In the genomic region with DNA sequence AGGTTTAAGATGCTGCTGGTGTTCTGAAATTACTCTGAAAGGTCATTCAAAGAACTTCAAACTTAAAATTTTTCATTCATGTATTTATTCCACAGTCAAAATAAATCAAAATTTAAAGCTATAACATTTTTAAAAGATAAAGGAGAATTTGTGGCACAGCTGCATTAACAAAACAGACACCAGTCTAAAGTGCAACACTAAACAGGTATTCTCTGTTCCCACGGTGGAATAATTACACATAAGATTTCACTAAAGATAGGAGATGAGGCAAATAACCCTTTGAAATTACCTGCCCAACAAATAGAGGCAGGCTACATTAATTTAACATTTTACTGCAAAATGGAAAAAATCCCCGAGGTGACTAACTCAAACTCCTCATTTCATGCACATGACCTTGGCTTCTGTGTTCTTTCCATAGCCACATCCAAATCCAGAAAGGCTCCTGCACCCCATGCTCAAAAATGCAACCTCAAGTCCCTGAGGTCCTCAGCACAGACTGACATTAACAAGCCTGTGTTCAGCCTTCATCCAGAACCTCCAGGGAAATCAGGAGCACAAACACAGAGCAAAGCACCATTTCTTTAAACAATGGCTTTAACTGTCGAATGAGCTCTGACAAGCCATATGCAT, we compare ENCODE assay signal across 1 cellular context.
TF ChIP-seq lines count a peak whose summit lies in the region.

No MANE protein-coding gene starts in this region.

TF ChIP-seq in endothelial cell of umbilical vein, 7 proteins besides CTCF, POLR2A, EP300 and RAD21:
- TF ChIP-seq GATA2 (IDR thresholded peaks at IDR 0.05; ENCODE audit: insufficient read depth, insufficient read length, low read depth, low read length) (no peak), MYC (IDR thresholded peaks at IDR 0.05; ENCODE audit: low read depth, low read length) (no peak), JUN (IDR thresholded peaks at IDR 0.05; ENCODE audit: borderline replicate concordance, insufficient read depth, insufficient read length, low read depth) (no peak), POLR2AphosphoS5 (IDR thresholded peaks at IDR 0.05; ENCODE audit: insufficient read depth, low read depth, low read length) (no peak), FOS (IDR thresholded peaks at IDR 0.05; ENCODE audit: borderline replicate concordance, insufficient read depth, low read length) (no peak), EZH2 (IDR thresholded peaks at IDR 0.05; ENCODE audit: borderline replicate concordance, low read depth, low read length, severe bottlenecking) (no peak)
- TF ChIP-seq, protein P1, sequence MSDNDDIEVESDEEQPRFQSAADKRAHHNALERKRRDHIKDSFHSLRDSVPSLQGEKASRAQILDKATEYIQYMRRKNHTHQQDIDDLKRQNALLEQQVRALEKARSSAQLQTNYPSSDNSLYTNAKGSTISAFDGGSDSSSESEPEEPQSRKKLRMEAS (IDR thresholded peaks at IDR 0.05; ENCODE audit: insufficient read depth, insufficient read length): no peak
